Comparison of ENCODE assay signal across 18 cellular contexts in the genomic region with DNA sequence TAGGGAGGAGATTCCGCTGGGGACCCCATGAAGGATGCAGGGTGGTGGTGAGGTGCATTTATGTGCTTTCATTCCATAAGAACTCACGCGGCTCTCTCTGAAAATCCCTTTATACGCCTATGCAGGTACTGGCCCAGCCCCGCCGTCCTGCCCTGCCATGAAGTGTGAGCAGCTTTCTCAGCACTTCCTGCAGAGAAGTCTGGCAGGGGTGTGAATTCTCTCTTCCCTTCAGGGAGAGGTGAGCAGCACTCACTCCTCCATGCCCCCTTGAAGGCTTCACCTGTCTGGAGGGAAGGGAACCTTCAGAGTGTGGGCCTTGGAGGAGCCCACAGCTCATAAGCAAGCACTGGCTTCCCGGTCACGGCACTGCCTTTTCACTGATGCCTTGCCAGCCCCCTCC. TPM values are rescaled to one million over a fixed set of nuclear protein-coding genes. Genes with fewer than 3 reads are reported as not detected.
DNase-seq lines count a peak whose midpoint lies in the region; ATAC-seq and TF ChIP-seq lines count a peak whose summit lies in the region.
"Had no signal": no experiment of that assay in that cellular context is flagged by ENCODE, and none has a peak within 500 bp of the region (broad histone marks: within the 10 kb centered on the region; RNA-seq: fewer than 3 reads in every experiment).

No MANE protein-coding gene starts in this region.

- no peak overlapping the region for H3K18ac ChIP-seq in mesendoderm (ENCODE audit: low read length)

- no peaks in the 10 kb centered on the region for H3K36me3 Mint-ChIP-seq in natural killer cell
- H3K36me3 Mint-ChIP-seq in natural killer cell treated with Interleukin-12 subunit alpha and Interleukin-12 subunit beta and Interleukin-15 and Interleukin-18, amount 100 ng/mL, for 72 hours, result peaks cover 4% of the 10 kb centered on the region
- peaks cover 24% of the 10 kb centered on the region for H3K36me3 Mint-ChIP-seq in activated CD8-positive, alpha-beta T cell treated with anti-CD3 and anti-CD28 coated beads, Interleukin-2, amount 10 ng/mL, durations not matched to agents 7 days and 5 days (ENCODE audit: low read depth)

- no peaks in the 10 kb centered on the region for H3K27me3 ChIP-seq in mesendoderm (ENCODE audit: insufficient read depth, low read length, poor library complexity)
- H3K27me3 ChIP-seq in vagina, result no peaks in the 10 kb centered on the region
- no peaks in the 10 kb centered on the region for H3K27me3 ChIP-seq in tibial artery
- H3K27me3 ChIP-seq: esophagus muscularis mucosa, gastroesophageal sphincter, Peyer's patch had no signal

- no peak overlapping the region for H2BK5ac ChIP-seq in mesendoderm (ENCODE audit: low read length)

- peaks cover 44% of the 10 kb centered on the region for H3K79me2 ChIP-seq in mesendoderm (ENCODE audit: control insufficient read depth, insufficient read depth, low read length)

- no peak overlapping the region for H4K5ac ChIP-seq in mesendoderm (ENCODE audit: low read length)

- H3K27ac Mint-ChIP-seq in natural killer cell, result peak overlapping the region; percentile 18 to 70
- no peak overlapping the region for H3K27ac Mint-ChIP-seq in natural killer cell treated with Interleukin-12 subunit alpha and Interleukin-12 subunit beta and Interleukin-15 and Interleukin-18, amount 100 ng/mL, for 72 hours
- peak overlapping the region; percentile 67 for H3K27ac Mint-ChIP-seq in activated CD8-positive, alpha-beta T cell treated with anti-CD3 and anti-CD28 coated beads, Interleukin-2, amount 10 ng/mL, durations not matched to agents 7 days and 5 days

- H3K36me3 ChIP-seq in mesendoderm (ENCODE audit: control insufficient read depth, insufficient read depth, low read length), result peaks cover 3% of the 10 kb centered on the region
- H3K36me3 ChIP-seq in vagina, result peaks cover 0 to 31% of the 10 kb centered on the region in 2 donors
- peaks cover 7 to 45% (median 27%) of the 10 kb centered on the region in 3 donors for H3K36me3 ChIP-seq in tibial artery

- H3K9me3 ChIP-seq in vagina (no peaks in the 10 kb centered on the region), tibial artery (no peaks in the 10 kb centered on the region)
- H3K9me3 ChIP-seq: Caco-2, esophagus muscularis mucosa, gastroesophageal sphincter, Peyer's patch had no signal

- peaks cover 35% of the 10 kb centered on the region for H3K79me1 ChIP-seq in mesendoderm (ENCODE audit: low read length)

- H3K4me3 ChIP-seq in mesendoderm (ENCODE audit: low read length) (no peak overlapping the region), vagina (no peak overlapping the region), tibial artery (no peak overlapping the region)
- H3K4me3 ChIP-seq: esophagus muscularis mucosa, gastroesophageal sphincter, K562, Peyer's patch had no signal

- H3K4me1 ChIP-seq in mesendoderm (ENCODE audit: control insufficient read depth, low read depth, low read length), result peaks cover 9% of the 10 kb centered on the region
- peaks cover 22% of the 10 kb centered on the region for H3K4me1 ChIP-seq in vagina
- H3K4me1 ChIP-seq in tibial artery, result peaks cover 0 to 31% (median 25%) of the 10 kb centered on the region in 4 donors
- H3K4me1 ChIP-seq: Caco-2 had no signal

- H3K23ac ChIP-seq in mesendoderm (ENCODE audit: low read length), result no peak overlapping the region

- TF ChIP-seq CTCF in natural killer cell (IDR thresholded peaks at IDR 0.05) (no peak), vagina (IDR thresholded peaks at IDR 0.05) (no peak), tibial artery (IDR thresholded peaks at IDR 0.05) (no peak)

- POLR2A ChIA-PET in activated CD8-positive, alpha-beta T cell treated with anti-CD3 and anti-CD28 coated beads, Interleukin-2, amount 10 ng/mL, durations not matched to agents 7 days and 5 days (lab: Charles Lee), result no interaction called here

- DNase-seq in natural killer cell (no peak), mesendoderm (peak; percentile 65), pons (ENCODE audit: low spot score) (no peak), vagina (ENCODE audit: extremely low spot score in 2 of 2) (no peak), tibial artery (no peak)
- DNase-seq in natural killer cell treated with Interleukin-12 subunit alpha and Interleukin-12 subunit beta and Interleukin-15 and Interleukin-18, amount 100 ng/mL, for 72 hours (ENCODE audit: low spot score), result no peak
- DNase-seq in activated CD8-positive, alpha-beta T cell treated with anti-CD3 and anti-CD28 coated beads, Interleukin-2, amount 10 ng/mL, durations not matched to agents 7 days and 5 days, result no peak
- DNase-seq: activated CD8-positive, alpha-beta memory T cell treated with anti-CD3 and anti-CD28 coated beads for 24 hours; Caco-2; H7; naive B cell; NCI-H2029; Peyer's patch; stimulated activated CD4-positive, alpha-beta T cell treated with anti-CD3 and anti-CD28 coated beads, Interleukin-1b, Interleukin-23, amount 100 ng/mL, for 48 hours; stimulated activated naive CD4-positive, alpha-beta T cell had no signal

- no peaks in the 10 kb centered on the region for H3K27me3 Mint-ChIP-seq in natural killer cell (ENCODE audit: low read depth in 2 of 2)
- no peaks in the 10 kb centered on the region for H3K27me3 Mint-ChIP-seq in natural killer cell treated with Interleukin-12 subunit alpha and Interleukin-12 subunit beta and Interleukin-15 and Interleukin-18, amount 100 ng/mL, for 72 hours
- H3K27me3 Mint-ChIP-seq in activated CD8-positive, alpha-beta T cell treated with anti-CD3 and anti-CD28 coated beads, Interleukin-2, amount 10 ng/mL, durations not matched to agents 7 days and 5 days (ENCODE audit: low read depth), result no peaks in the 10 kb centered on the region
- H3K27me3 Mint-ChIP-seq: naive B cell had no signal

- H3K56ac ChIP-seq in mesendoderm (ENCODE audit: low read length), result no peak overlapping the region

- H3K9me3 Mint-ChIP-seq in natural killer cell, result no peaks in the 10 kb centered on the region
- H3K9me3 Mint-ChIP-seq in natural killer cell treated with Interleukin-12 subunit alpha and Interleukin-12 subunit beta and Interleukin-15 and Interleukin-18, amount 100 ng/mL, for 72 hours, result no peaks in the 10 kb centered on the region
- no peaks in the 10 kb centered on the region for H3K9me3 Mint-ChIP-seq in activated CD8-positive, alpha-beta T cell treated with anti-CD3 and anti-CD28 coated beads, Interleukin-2, amount 10 ng/mL, durations not matched to agents 7 days and 5 days (ENCODE audit: insufficient read depth)
- H3K9me3 Mint-ChIP-seq: naive B cell had no signal

- H3K27ac ChIP-seq in mesendoderm (ENCODE audit: low read depth, low read length), result no peak overlapping the region
- no peak overlapping the region for H3K27ac ChIP-seq in vagina
- H3K27ac ChIP-seq in tibial artery, result no peak overlapping the region
- H3K27ac ChIP-seq: esophagus muscularis mucosa, gastroesophageal sphincter, Peyer's patch had no signal

- CTCF ChIA-PET in activated CD8-positive, alpha-beta T cell treated with anti-CD3 and anti-CD28 coated beads, Interleukin-2, amount 10 ng/mL, durations not matched to agents 7 days and 5 days (lab: Charles Lee), result interaction anchor here (1.5 kb wide), 1 partner anchor 49 kb away, joined by 4 read pairs; no protein-coding TSS in a partner anchor

- H3K4me3 Mint-ChIP-seq in natural killer cell, result no peak overlapping the region
- H3K4me3 Mint-ChIP-seq in natural killer cell treated with Interleukin-12 subunit alpha and Interleukin-12 subunit beta and Interleukin-15 and Interleukin-18, amount 100 ng/mL, for 72 hours, result no peak overlapping the region
- no peak overlapping the region for H3K4me3 Mint-ChIP-seq in activated CD8-positive, alpha-beta T cell treated with anti-CD3 and anti-CD28 coated beads, Interleukin-2, amount 10 ng/mL, durations not matched to agents 7 days and 5 days
- H3K4me3 Mint-ChIP-seq: naive B cell had no signal

- peak in 1 of 3 donors; percentile 27 for ATAC-seq in natural killer cell
- ATAC-seq in natural killer cell treated with Interleukin-12 subunit alpha and Interleukin-12 subunit beta and Interleukin-15 and Interleukin-18, amount 100 ng/mL, for 72 hours, result no peak
- ATAC-seq in activated CD8-positive, alpha-beta T cell treated with anti-CD3 and anti-CD28 coated beads, Interleukin-2, amount 10 ng/mL, durations not matched to agents 7 days and 5 days, result peak; percentile 23
- ATAC-seq: gastroesophageal sphincter, K562 had no signal

- TF ChIP-seq POLR2A in vagina (IDR thresholded peaks at IDR 0.05), result no peak

- H3K9ac ChIP-seq in mesendoderm (ENCODE audit: low read length), result no peak overlapping the region

- no peak overlapping the region for H3K4ac ChIP-seq in mesendoderm (ENCODE audit: low read depth, low read length)

- H2BK15ac ChIP-seq in mesendoderm (replicated peaks; ENCODE audit: low read depth), result no peak overlapping the region

- H2AK5ac ChIP-seq in mesendoderm (ENCODE audit: low read length), result no peak overlapping the region

- no CpG with 5 or more reads among the region's 8 CpGs for WGBS in mesendoderm (ENCODE audit: extremely low coverage, insufficient coverage, low lambda C conversion rate)

- peaks cover 34 to 37% of the 10 kb centered on the region in 2 donors for H3K4me1 Mint-ChIP-seq in natural killer cell
- peaks cover 22 to 28% of the 10 kb centered on the region in 2 donors for H3K4me1 Mint-ChIP-seq in natural killer cell treated with Interleukin-12 subunit alpha and Interleukin-12 subunit beta and Interleukin-15 and Interleukin-18, amount 100 ng/mL, for 72 hours (ENCODE audit: low read depth in 2 of 2)
- H3K4me1 Mint-ChIP-seq in activated CD8-positive, alpha-beta T cell treated with anti-CD3 and anti-CD28 coated beads, Interleukin-2, amount 10 ng/mL, durations not matched to agents 7 days and 5 days (ENCODE audit: low read depth), result peaks cover 38% of the 10 kb centered on the region

- no peak overlapping the region for H3K4me2 ChIP-seq in mesendoderm (ENCODE audit: low read length)

- intact Hi-C loops in natural killer cell (cut with micrococcal nuclease) (no loop called here), vagina (cut with DNase I) (loop anchor here (10.0 kb wide), 1 partner anchor 670 kb away; no protein-coding TSS in a partner anchor), tibial artery (cut with DNase I; ENCODE audit: low total_unique reads) (loop anchor here (2.0 kb wide), 1 partner anchor 32 kb away; no protein-coding TSS in a partner anchor)

- no peak overlapping the region for H4K8ac ChIP-seq in mesendoderm (ENCODE audit: low read depth, low read length)

- no peak overlapping the region for H2BK120ac ChIP-seq in mesendoderm (ENCODE audit: low read depth, low read length)

RNA-seq across cellular contexts. Expression of a gene that starts 34.0 kb away (rescaled TPM):
- total RNA-seq in natural killer cell (10 to 100 TPM; 28.6 to 39.8 (median 35.8) TPM), vagina (49.4 TPM)
- 10 to 100 TPM; 27.0 to 47.4 TPM for total RNA-seq in natural killer cell treated with Interleukin-12 subunit alpha and Interleukin-12 subunit beta and Interleukin-15 and Interleukin-18, amount 100 ng/mL, for 72 hours
- total RNA-seq in activated CD8-positive, alpha-beta T cell treated with anti-CD3 and anti-CD28 coated beads, Interleukin-2, amount 10 ng/mL, durations not matched to agents 7 days and 5 days, result 10 to 100 TPM; 36.5 to 37.5 TPM
- 28.9 TPM for polyA plus RNA-seq in mesendoderm (2013, experiment 1 of 2)
- 30.4 TPM for polyA plus RNA-seq in mesendoderm (2013, experiment 2 of 2)

RNA-seq across cellular contexts. Expression of a gene that starts 47.0 kb away (rescaled TPM):
- total RNA-seq in natural killer cell (10 to 100 TPM in 2 of 3 donors, 1 to 10 TPM in 1; 9.9 to 12.9 (median 12.1) TPM), vagina (40.8 TPM)
- total RNA-seq in natural killer cell treated with Interleukin-12 subunit alpha and Interleukin-12 subunit beta and Interleukin-15 and Interleukin-18, amount 100 ng/mL, for 72 hours, result 10 to 100 TPM; 20.5 to 82.2 TPM
- total RNA-seq in activated CD8-positive, alpha-beta T cell treated with anti-CD3 and anti-CD28 coated beads, Interleukin-2, amount 10 ng/mL, durations not matched to agents 7 days and 5 days, result 10 to 100 TPM; 61.5 to 62.9 TPM
- 10.7 TPM for polyA plus RNA-seq in mesendoderm (2013, experiment 1 of 2)
- polyA plus RNA-seq in mesendoderm (2013, experiment 2 of 2), result 10.4 TPM

Comparison
In these comparisons a context has a peak if more than half of its experiments do, and no peak if none do; other contexts are left out.
1. H3K27ac Mint-ChIP-seq: peak in natural killer cell (2 of 2) and activated CD8-positive, alpha-beta T cell treated with anti-CD3 and anti-CD28 coated beads, Interleukin-2, amount 10 ng/mL, durations not matched to agents 7 days and 5 days (single experiment); none in natural killer cell treated with Interleukin-12 subunit alpha and Interleukin-12 subunit beta and Interleukin-15 and Interleukin-18, amount 100 ng/mL, for 72 hours (0 of 2).